ENCODE assay signal across 1 cellular context in genomic region chr4:142331646-142332045, GRCh38.
TF ChIP-seq lines count a peak whose summit lies in the region.

No MANE protein-coding gene starts in this region.

TF ChIP-seq in IMR-90, 13 proteins besides CTCF, POLR2A, EP300 and RAD21:
- no peak for TF ChIP-seq ELK1 (IDR thresholded peaks at IDR 0.05; ENCODE audit: borderline replicate concordance, low read depth, low read length)
- TF ChIP-seq MAFK (IDR thresholded peaks at IDR 0.05; ENCODE audit: low read depth, low read length): no peak
- no peak for TF ChIP-seq MXI1 (IDR thresholded peaks at IDR 0.05; ENCODE audit: borderline replicate concordance, low read depth, low read length)
- TF ChIP-seq MAZ (IDR thresholded peaks at IDR 0.05; ENCODE audit: borderline replicate concordance, low read depth, low read length): no peak
- no peak for TF ChIP-seq NFE2L2 (IDR thresholded peaks at IDR 0.05; ENCODE audit: low read depth, low read length)
- TF ChIP-seq CEBPB (IDR thresholded peaks at IDR 0.05; ENCODE audit: low read depth, low read length): no peak
- TF ChIP-seq RCOR1 (IDR thresholded peaks at IDR 0.05; ENCODE audit: insufficient replicate concordance, low read length): no peak
- no peak for TF ChIP-seq USF2 (IDR thresholded peaks at IDR 0.05; ENCODE audit: low read depth, low read length)
- TF ChIP-seq BHLHE40 (IDR thresholded peaks at IDR 0.05; ENCODE audit: low read depth, low read length): no peak
- no peak for TF ChIP-seq CHD1 (IDR thresholded peaks at IDR 0.05; ENCODE audit: low read depth, low read length)
- TF ChIP-seq RFX5 (IDR thresholded peaks at IDR 0.05; ENCODE audit: low read depth, low read length): no peak
- TF ChIP-seq FOS (IDR thresholded peaks at IDR 0.05; ENCODE audit: low read depth, low read length): no peak
- TF ChIP-seq SMC3 (IDR thresholded peaks at IDR 0.05; ENCODE audit: low read depth, low read length): no peak
